20 cellular contexts compared by ENCODE assay signal in the genomic region with DNA sequence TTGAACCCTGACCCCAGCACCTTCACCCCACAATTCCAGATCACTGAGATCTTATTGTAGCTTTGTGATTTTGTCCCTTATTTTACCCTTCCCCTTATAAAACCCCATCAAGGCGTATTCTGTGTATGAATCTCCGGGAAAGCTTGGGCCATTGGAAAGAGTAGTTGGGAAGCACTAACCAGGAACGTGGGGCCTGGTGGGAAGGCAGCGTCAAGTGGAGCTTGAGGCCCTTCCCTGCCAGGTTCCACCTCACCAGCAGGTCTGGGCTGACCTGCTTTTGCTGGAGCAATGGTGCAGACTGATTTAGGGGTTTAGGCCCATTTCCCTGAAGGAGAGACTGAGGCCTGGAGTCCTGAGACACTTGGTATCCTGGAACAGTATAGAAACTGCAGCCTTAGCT.
"Had no signal": no experiment of that assay in that cellular context is flagged by ENCODE, and none has a peak within 500 bp of the region (broad histone marks: within the 10 kb centered on the region; RNA-seq: fewer than 3 reads in every experiment).

No MANE protein-coding gene starts in this region.

- H3K27ac Mint-ChIP-seq: naive B cell; nephron; progenitor cell of endocrine pancreas; stimulated activated effector memory CD8-positive, alpha-beta T cell treated with anti-CD3 and anti-CD28 coated beads, Interleukin-12 subunit alpha, Interleukin-12 subunit beta, amount 100 ng/mL, for 72 hours had no signal

- H3K9me3 Mint-ChIP-seq: naive B cell had no signal

- H3K27ac ChIP-seq: esophagus squamous epithelium, gastroesophageal sphincter, pancreas, suprapubic skin, tibial artery, vagina had no signal

- H3K36me3 ChIP-seq: esophagus squamous epithelium, gastroesophageal sphincter, pancreas, suprapubic skin, tibial artery, upper lobe of left lung, vagina had no signal

- H3K4me3 ChIP-seq: esophagus squamous epithelium, gastroesophageal sphincter, lung, pancreas, suprapubic skin, tibial artery, upper lobe of left lung, vagina had no signal

- H3K27me3 ChIP-seq: esophagus squamous epithelium, gastroesophageal sphincter, pancreas, suprapubic skin, tibial artery, upper lobe of left lung, vagina had no signal

- DNase-seq: dermis blood vessel endothelial cell; esophagus squamous epithelium; foreskin fibroblast; glutamatergic neuron; mesenchymal stem cell; naive B cell; occipital lobe; stimulated activated CD4-positive, alpha-beta T cell treated with anti-CD3 and anti-CD28 coated beads, Interleukin-4, amount 100 ng/mL, for 1 hour; stimulated activated naive CD8-positive, alpha-beta T cell treated with anti-CD3 and anti-CD28 coated beads, Interleukin-15, Interleukin-2, amounts not matched to agents 100 U/mL and 50 U/mL, for 24 hours; upper lobe of left lung had no signal

- ATAC-seq: gastroesophageal sphincter; pancreas; stimulated activated effector memory CD8-positive, alpha-beta T cell treated with anti-CD3 and anti-CD28 coated beads, Interleukin-12 subunit alpha, Interleukin-12 subunit beta, amount 100 ng/mL, for 72 hours; stimulated activated naive CD8-positive, alpha-beta T cell treated with anti-CD3 and anti-CD28 coated beads, Interleukin-15, Interleukin-2, amounts not matched to agents 100 U/mL and 50 U/mL, for 24 hours had no signal

- H3K36me3 Mint-ChIP-seq: stimulated activated effector memory CD8-positive, alpha-beta T cell treated with anti-CD3 and anti-CD28 coated beads, Interleukin-12 subunit alpha, Interleukin-12 subunit beta, amount 100 ng/mL, for 72 hours had no signal

- H3K4me3 Mint-ChIP-seq: nephron; stimulated activated effector memory CD8-positive, alpha-beta T cell treated with anti-CD3 and anti-CD28 coated beads, Interleukin-12 subunit alpha, Interleukin-12 subunit beta, amount 100 ng/mL, for 72 hours had no signal

- FAIRE-seq: colon, pancreas had no signal

- H3K27me3 Mint-ChIP-seq: naive B cell, progenitor cell of endocrine pancreas had no signal

- H3K9me3 ChIP-seq: esophagus squamous epithelium, gastroesophageal sphincter, pancreas, suprapubic skin, tibial artery, upper lobe of left lung, vagina had no signal
